In the genomic region with DNA sequence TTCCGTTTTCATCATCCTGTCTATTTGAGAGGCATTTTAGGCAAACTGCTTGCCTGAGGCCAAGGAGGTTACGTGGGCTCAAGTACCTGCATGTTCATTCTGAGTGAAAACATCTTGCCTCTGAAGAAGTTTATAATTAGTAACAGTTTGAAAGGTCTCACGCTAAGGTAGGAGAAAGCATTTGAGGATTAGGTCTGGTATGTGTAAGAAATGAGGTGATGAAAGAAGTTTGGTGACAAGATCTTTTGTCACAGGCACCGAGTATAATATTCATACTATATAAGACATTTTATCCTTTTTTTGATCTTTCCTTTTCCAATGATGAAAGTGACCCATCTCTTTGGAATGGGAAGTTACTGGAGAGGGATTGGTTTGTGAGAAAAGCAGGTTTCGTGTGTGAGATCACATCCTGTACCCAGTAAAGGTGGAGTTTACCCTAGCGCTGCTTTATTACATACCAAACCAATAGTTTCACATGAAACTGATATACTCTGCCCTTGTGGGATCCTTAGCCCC, we compare ENCODE assay signal across 21 cellular contexts.
A peak's percentile ranks its signal among the peaks of the same experiment; 100 is the strongest.
DNase-seq lines count a peak whose midpoint lies in the region; ATAC-seq, FAIRE-seq and TF ChIP-seq lines count a peak whose summit lies in the region.
"Had no signal": no experiment of that assay in that cellular context is flagged by ENCODE, and none has a peak within 500 bp of the region (broad histone marks: within the 10 kb centered on the region; RNA-seq: fewer than 3 reads in every experiment).

No MANE protein-coding gene starts in this region.

- CTCF ChIA-PET in GM12878 (lab: Yijun Ruan, JAX): interaction anchor here (1.2 kb wide), 1 partner anchor 47 kb away, joined by 3 read pairs; no protein-coding TSS in a partner anchor

- H3K9me3 ChIP-seq in GM12878 (replicated peaks; ENCODE audit: control insufficient read depth, insufficient read depth, low read length) (no peaks in the 10 kb centered on the region), left lung (no peaks in the 10 kb centered on the region)
- H3K9me3 ChIP-seq: SJCRH30 had no signal

- 0 out of 2 replicates have a peak overlapping the region, but pooled peaks have one; percentile 17 for H2AFZ ChIP-seq in GM12878 (ENCODE audit: control insufficient read depth, low read depth, low read length)

- peak; percentile 9; the same call in 1 of the 2 replicates for TF ChIP-seq RAD21 in GM12878 (IDR thresholded peaks at IDR 0.05; ENCODE audit: insufficient read depth, low read depth, low read length)

- no peak overlapping the region for H3K27ac ChIP-seq in GM12878 (ENCODE audit: control insufficient read depth, insufficient read depth)
- H3K27ac ChIP-seq in left lung: peak overlapping the region in 1 of 2 donors; percentile 9
- H3K27ac ChIP-seq: SJCRH30 had no signal

- no peaks in the 10 kb centered on the region for H3K36me3 ChIP-seq in GM12878 (ENCODE audit: control insufficient read depth in 2 of 2, insufficient read depth in 2 of 2, low read length in 1 of 2)
- H3K36me3 ChIP-seq in left lung: no peaks in the 10 kb centered on the region
- H3K36me3 ChIP-seq: SJCRH30 had no signal

- intact Hi-C loops in GM12878 (cut with micrococcal nuclease; ENCODE audit: unreplicated experiment): no loop called here
- intact Hi-C loops in left lung (cut with DNase I): no loop called here

- H3K9ac ChIP-seq in GM12878 (ENCODE audit: control insufficient read depth, insufficient read depth, low read length): no peak overlapping the region

- in situ Hi-C loops in GM12878 (cut with MboI): no loop called here

- TF ChIP-seq CTCF in GM12878 (IDR thresholded peaks at IDR 0.05 in 2 of 3, conservative IDR thresholded peaks at IDR 0.05 in 1 of 3; ENCODE audit: control insufficient read depth in 2 of 3, extremely low read depth in 1 of 3, insufficient read depth in 1 of 3, low read depth in 3 of 3, low read length in 3 of 3) (no peak), left lung (IDR thresholded peaks at IDR 0.05) (no peak)

- no peak overlapping the region for H3K4me3 ChIP-seq in GM12878
- no peak overlapping the region for H3K4me3 ChIP-seq in left lung
- H3K4me3 ChIP-seq: SJCRH30 had no signal

- RAD21 ChIA-PET in GM12878 (lab: Charles Lee; ENCODE audit: unreplicated experiment): no interaction called here

- SMC1A ChIA-PET in GM12878 (lab: Charles Lee; ENCODE audit: uncharacterized antibody, unreplicated experiment): no interaction called here

- no peaks in the 10 kb centered on the region for H3K4me1 ChIP-seq in GM12878 (ENCODE audit: control insufficient read depth, insufficient read depth, low read length)
- no peaks in the 10 kb centered on the region for H3K4me1 ChIP-seq in left lung
- H3K4me1 ChIP-seq: SJCRH30 had no signal

- FAIRE-seq in GM12878 (lab: Jason Lieb, UNC): peak; percentile 78
- FAIRE-seq: HTR-8/SVneo had no signal

- TF ChIP-seq EP300 in GM12878 (IDR thresholded peaks at IDR 0.05; ENCODE audit: borderline replicate concordance in 1 of 2, control insufficient read depth in 1 of 2, low read depth in 2 of 2, low read length in 2 of 2): no peak

- POLR2A ChIA-PET in GM12878 (lab: Charles Lee): no interaction called here

- BruUV-seq in GM12878 (replicated peaks; lab: Mats Ljungman, UMichigan): no TSS peak

- TF ChIP-seq POLR2A in GM12878 (IDR thresholded peaks at IDR 0.05; ENCODE audit: low read depth, low read length): no peak

- DNase-seq in Daoy (ENCODE audit: low read depth) (peak; percentile 23), GM12878 (ENCODE audit: low read depth, low spot score) (no peak), left lung (no peak), GM19240 (ENCODE audit: insufficient read length, low spot score) (no peak), AG08396 (ENCODE audit: low spot score) (no peak), NAMALWA (ENCODE audit: low spot score) (no peak)
- DNase-seq: activated effector memory CD4-positive, alpha-beta T cell treated with anti-CD3 and anti-CD28 coated beads, Interleukin-2, amount 50 U/mL, for 16 hours; amniotic stem cell; cerebellar nuclear complex; foreskin melanocyte; GF-D8; H7; left colon; NCI-H187; NCI-H446 treated with DMSO at 0.1 percent for 48 hours; retina; SJCRH30 had no signal

- H3K27me3 ChIP-seq in GM12878 (replicated peaks in 1 of 2; ENCODE audit: control insufficient read depth in 2 of 2, insufficient read depth in 2 of 2, low read length in 1 of 2) (no peaks in the 10 kb centered on the region), left lung (no peaks in the 10 kb centered on the region)
- H3K27me3 ChIP-seq: SJCRH30 had no signal

- H4K20me1 ChIP-seq in GM12878 (ENCODE audit: control insufficient read depth, insufficient read depth): no peaks in the 10 kb centered on the region

- H3K4me2 ChIP-seq in GM12878 (ENCODE audit: control insufficient read depth, insufficient read depth): no peak overlapping the region

- H3K79me2 ChIP-seq in GM12878 (ENCODE audit: control insufficient read depth, insufficient read depth, low read length): no peaks in the 10 kb centered on the region

- WGBS in GM12878 (ENCODE audit: insufficient coverage, insufficient replicate concordance, low lambda C conversion rate, missing lambda C conversion rate): 27% methylated on average over 6 of the region's 6 CpGs

- ATAC-seq in HG03565 (IDR thresholded peaks at IDR 0.05; ENCODE audit: unreplicated experiment) (peak; percentile 39), GM12878 (peak; percentile 89), left lung (peak; percentile 87), GM19455 (IDR thresholded peaks at IDR 0.05; ENCODE audit: unreplicated experiment) (no peak)
- ATAC-seq: activated CD4-positive, CD25-positive, alpha-beta regulatory T cell treated with anti-CD3 and anti-CD28 coated beads, Interleukin-2, amount 50 U/mL, for 24 hours; left colon had no signal

TF ChIP-seq in GM12878, 131 proteins besides CTCF, POLR2A, EP300 and RAD21 (continues in another document):
- TF ChIP-seq USF1 (IDR thresholded peaks at IDR 0.05; ENCODE audit: borderline replicate concordance, extremely low read length, insufficient read depth, low read depth, low read length) (no peak), EED (IDR thresholded peaks at IDR 0.05; ENCODE audit: low read depth) (peak; percentile 88), SREBF2 (IDR thresholded peaks at IDR 0.05; ENCODE audit: low read length) (no peak), ATF2 (IDR thresholded peaks at IDR 0.05; ENCODE audit: low read length) (peak; percentile 37; the same call in 1 of the 2 replicates), ZNF24 (IDR thresholded peaks at IDR 0.05) (no peak), NFIC (IDR thresholded peaks at IDR 0.05; ENCODE audit: low read depth, low read length) (peak; percentile 87; the same call in 1 of the 2 replicates), SMARCA5 (IDR thresholded peaks at IDR 0.05) (no peak), IKZF1 (conservative IDR thresholded peaks at IDR 0.05) (0 out of 2 replicates have a peak, but pooled peaks have one; percentile 16), PML (IDR thresholded peaks at IDR 0.05; ENCODE audit: low read length) (no peak), ZNF592 (IDR thresholded peaks at IDR 0.05) (no peak), CHD1 (IDR thresholded peaks at IDR 0.05; ENCODE audit: low read depth, low read length) (no peak), MYC (IDR thresholded peaks at IDR 0.05; ENCODE audit: insufficient read depth, insufficient read length, insufficient replicate concordance, low read length, severe bottlenecking) (no peak), CREM (IDR thresholded peaks at IDR 0.05; ENCODE audit: low read depth) (peak; percentile 35; the same call in 1 of the 2 replicates)
